Comparison of ENCODE assay signal across 28 cellular contexts in genomic region chr2:236628256-236628961, GRCh38. TPM values are rescaled to one million over a fixed set of nuclear protein-coding genes. Genes with fewer than 3 reads are reported as not detected.
A peak's percentile ranks its signal among the peaks of the same experiment; 100 is the strongest.
DNase-seq lines count a peak whose midpoint lies in the region; ATAC-seq and TF ChIP-seq lines count a peak whose summit lies in the region.
"Had no signal": no experiment of that assay in that cellular context is flagged by ENCODE, and none has a peak within 500 bp of the region (broad histone marks: within the 10 kb centered on the region; RNA-seq: fewer than 3 reads in every experiment).

No MANE protein-coding gene starts in this region.

- H3K14ac ChIP-seq in mesenchymal stem cell (ENCODE audit: low read length in 2 of 2), result no peak overlapping the region

- H4K8ac ChIP-seq in mesenchymal stem cell (ENCODE audit: low read length), result peak overlapping the region; percentile 12

- TF ChIP-seq EP300 in sigmoid colon (IDR thresholded peaks at IDR 0.05), result no peak

- no peak overlapping the region for H3K27ac Mint-ChIP-seq in activated CD8-positive, alpha-beta memory T cell treated with anti-CD3 and anti-CD28 coated beads, Interleukin-2, amount 10 ng/mL, durations not matched to agents 7 days and 5 days
- H3K27ac Mint-ChIP-seq: B cell; CD8-positive, alpha-beta T cell; GM23338; H9 had no signal

- H3K4me3 ChIP-seq in mesenchymal stem cell (ENCODE audit: insufficient read depth in 1 of 2, low read depth in 1 of 2, low read length in 2 of 2) (no peak overlapping the region), sigmoid colon (no peak overlapping the region)
- H3K4me3 ChIP-seq: GM12878, GM23338, MG63, PC-9 had no signal

- no peak overlapping the region for H2AFZ ChIP-seq in mesenchymal stem cell (ENCODE audit: low read depth, low read length)
- H2AFZ ChIP-seq: GM23338, PC-9 had no signal

- no peaks in the 10 kb centered on the region for H3K79me1 ChIP-seq in mesenchymal stem cell (replicated peaks; ENCODE audit: low read length, poor library complexity, severe bottlenecking)

- H3K36me3 Mint-ChIP-seq in activated CD8-positive, alpha-beta memory T cell treated with anti-CD3 and anti-CD28 coated beads, Interleukin-2, amount 10 ng/mL, durations not matched to agents 7 days and 5 days, result no peaks in the 10 kb centered on the region
- H3K36me3 Mint-ChIP-seq: CD8-positive, alpha-beta T cell had no signal

- H3K18ac ChIP-seq in mesenchymal stem cell (ENCODE audit: low read depth in 1 of 2, low read length in 2 of 2), result no peak overlapping the region

- H2BK120ac ChIP-seq in mesenchymal stem cell (ENCODE audit: low read depth, low read length), result no peak overlapping the region

- peak; percentile 28 for DNase-seq in activated CD8-positive, alpha-beta memory T cell treated with anti-CD3 and anti-CD28 coated beads, Interleukin-2, amount 50 U/mL, for 48 hours
- DNase-seq in activated CD8-positive, alpha-beta memory T cell treated with anti-CD3 and anti-CD28 coated beads, Interleukin-2, amount 10 ng/mL, durations not matched to agents 7 days and 5 days, result no peak
- DNase-seq in mesenchymal stem cell (no peak), sigmoid colon (peak; percentile 40), HuH-7 (ENCODE audit: low spot score) (no peak), NCI-H2196 (lab: John Stamatoyannopoulos, UW; ENCODE audit: unreplicated experiment) (no peak)
- DNase-seq: Caco-2; CD8-positive, alpha-beta T cell; GDM1; H9; IMR-90; KG1; MG63; NCI-H1105 treated with DMSO at 0.1 percent for 48 hours; NCI-H146; NCI-H1930; NCI-H2107; NCI-H446 treated with DMSO at 0.1 percent for 48 hours; NCI-H526 treated with DMSO at 0.1 percent for 48 hours; PC-9; RPMI8226; SHP77 had no signal

- H3K9me3 ChIP-seq in mesenchymal stem cell (ENCODE audit: control insufficient read depth, low read length) (no peaks in the 10 kb centered on the region), sigmoid colon (no peaks in the 10 kb centered on the region)
- H3K9me3 ChIP-seq: Caco-2, MG63 had no signal

- no peak overlapping the region for H3K4ac ChIP-seq in mesenchymal stem cell (ENCODE audit: low read depth in 1 of 2, low read length in 2 of 2)

- H3K4me3 Mint-ChIP-seq in activated CD8-positive, alpha-beta memory T cell treated with anti-CD3 and anti-CD28 coated beads, Interleukin-2, amount 10 ng/mL, durations not matched to agents 7 days and 5 days, result no peak overlapping the region
- H3K4me3 Mint-ChIP-seq: B cell; CD8-positive, alpha-beta T cell; GM23338; H9 had no signal

- H3K9ac ChIP-seq in mesenchymal stem cell (ENCODE audit: low read length), result no peak overlapping the region

- H3K36me3 ChIP-seq in mesenchymal stem cell (ENCODE audit: control insufficient read depth in 1 of 2, insufficient read depth in 2 of 2, low read depth in 1 of 2, low read length in 2 of 2) (no peaks in the 10 kb centered on the region), sigmoid colon (no peaks in the 10 kb centered on the region)
- H3K36me3 ChIP-seq: MG63 had no signal

- H2BK15ac ChIP-seq in mesenchymal stem cell (ENCODE audit: low read depth, poor library complexity, severe bottlenecking), result no peak overlapping the region

- H2BK5ac ChIP-seq in mesenchymal stem cell (ENCODE audit: low read depth, low read length, poor library complexity, severe bottlenecking), result no peak overlapping the region

- TF ChIP-seq CTCF in sigmoid colon (IDR thresholded peaks at IDR 0.05), result no peak

- CTCF ChIA-PET in activated CD8-positive, alpha-beta memory T cell treated with anti-CD3 and anti-CD28 coated beads, Interleukin-2, amount 10 ng/mL, durations not matched to agents 7 days and 5 days (lab: Charles Lee), result no interaction called here

- H2AK5ac ChIP-seq in mesenchymal stem cell (ENCODE audit: low read length, severe bottlenecking), result no peak overlapping the region

- intact Hi-C loops in sigmoid colon (cut with DNase I), result no loop called here

- H3K4me1 Mint-ChIP-seq in activated CD8-positive, alpha-beta memory T cell treated with anti-CD3 and anti-CD28 coated beads, Interleukin-2, amount 10 ng/mL, durations not matched to agents 7 days and 5 days, result no peaks in the 10 kb centered on the region
- H3K4me1 Mint-ChIP-seq: B cell, GM23338, H9 had no signal

- H3K27me3 Mint-ChIP-seq in activated CD8-positive, alpha-beta memory T cell treated with anti-CD3 and anti-CD28 coated beads, Interleukin-2, amount 10 ng/mL, durations not matched to agents 7 days and 5 days, result no peaks in the 10 kb centered on the region

- WGBS in mesenchymal stem cell, result 92% methylated on average over 15 of the region's 15 CpGs
- WGBS in sigmoid colon, 2 donors, result 86 to 93% methylated on average over 15 of the region's 15 CpGs

- peak overlapping the region; percentile 18 for H4K91ac ChIP-seq in mesenchymal stem cell (ENCODE audit: low read length)

- no peak overlapping the region for H3K4me2 ChIP-seq in mesenchymal stem cell (ENCODE audit: low read length, poor library complexity, severe bottlenecking)
- H3K4me2 ChIP-seq: GM23338, PC-9 had no signal

- peak overlapping the region in 1 of 2 experiments; percentile 3 for H2BK12ac ChIP-seq in mesenchymal stem cell (ENCODE audit: low read length in 2 of 2)

- H3K27ac ChIP-seq in mesenchymal stem cell (ENCODE audit: low read length, poor library complexity, severe bottlenecking) (no peak overlapping the region), sigmoid colon (no peak overlapping the region)
- H3K27ac ChIP-seq: 22Rv1, C4-2B, PC-9 had no signal

- no peak for ATAC-seq in activated CD8-positive, alpha-beta memory T cell treated with anti-CD3 and anti-CD28 coated beads, Interleukin-2, amount 10 ng/mL, durations not matched to agents 7 days and 5 days
- no peak for ATAC-seq in GM18498 (IDR thresholded peaks at IDR 0.05; ENCODE audit: unreplicated experiment)
- ATAC-seq: CD8-positive, alpha-beta T cell; GM12878; GM23338 had no signal

- H3K27me3 ChIP-seq in mesenchymal stem cell (ENCODE audit: control insufficient read depth in 1 of 2, insufficient read depth in 1 of 2, low read length in 2 of 2) (peaks cover 2 to 56% of the 10 kb centered on the region in 2 experiments), sigmoid colon (no peaks in the 10 kb centered on the region)
- H3K27me3 ChIP-seq: MG63 had no signal

- H3K4me1 ChIP-seq in mesenchymal stem cell (ENCODE audit: control insufficient read depth, insufficient read depth, low read depth, low read length), result no peaks in the 10 kb centered on the region
- H3K4me1 ChIP-seq in sigmoid colon, result peaks cover 0 to 20% (median 16%) of the 10 kb centered on the region in 4 donors
- H3K4me1 ChIP-seq: Caco-2 had no signal

- TF ChIP-seq POLR2A in sigmoid colon (IDR thresholded peaks at IDR 0.05), result no peak

- H3K9me3 Mint-ChIP-seq in activated CD8-positive, alpha-beta memory T cell treated with anti-CD3 and anti-CD28 coated beads, Interleukin-2, amount 10 ng/mL, durations not matched to agents 7 days and 5 days (ENCODE audit: low read depth), result no peaks in the 10 kb centered on the region
- H3K9me3 Mint-ChIP-seq: CD8-positive, alpha-beta T cell; GM23338 had no signal

- no peak overlapping the region for H3K23ac ChIP-seq in mesenchymal stem cell (ENCODE audit: low read length in 2 of 2)

RNA-seq across cellular contexts. Expression of gene ACKR3, which starts 58.8 kb away (rescaled TPM):
- total RNA-seq in activated CD8-positive, alpha-beta memory T cell treated with anti-CD3 and anti-CD28 coated beads, Interleukin-2, amount 10 ng/mL, durations not matched to agents 7 days and 5 days, result 1 to 10 TPM; 1.3 to 3.3 TPM
- 40.4 TPM for polyA plus RNA-seq in mesenchymal stem cell (2013, experiment 1 of 2)
- 43.3 TPM for polyA plus RNA-seq in mesenchymal stem cell (2013, experiment 2 of 2)
- 10 to 100 TPM; 17.0 to 39.1 (median 21.6) TPM for total RNA-seq in sigmoid colon
- 10 to 100 TPM in 1 of 3 donors, 1 to 10 TPM in 2; 1.6 to 11.4 (median 9.8) TPM for polyA plus RNA-seq in sigmoid colon
- total RNA-seq: IMR-90 had no signal
- polyA plus RNA-seq: IMR-90 had no signal

Comparison
In these comparisons a context has a peak if more than half of its experiments do, and no peak if none do; other contexts are left out.
1. DNase-seq: peak in activated CD8-positive, alpha-beta memory T cell treated with anti-CD3 and anti-CD28 coated beads, Interleukin-2, amount 50 U/mL, for 48 hours (single experiment) and sigmoid colon (single experiment); none in activated CD8-positive, alpha-beta memory T cell treated with anti-CD3 and anti-CD28 coated beads, Interleukin-2, amount 10 ng/mL, durations not matched to agents 7 days and 5 days (single experiment), mesenchymal stem cell (single experiment), HuH-7 (single experiment) and NCI-H2196 (single experiment).
2. RNA of gene ACKR3, which starts 58.8 kb away (total RNA-seq): 17.0 to 39.1 TPM in sigmoid colon; 1.3 to 3.3 TPM in activated CD8-positive, alpha-beta memory T cell treated with anti-CD3 and anti-CD28 coated beads, Interleukin-2, amount 10 ng/mL, durations not matched to agents 7 days and 5 days; every median in the first group is over 4 times any median in the second.